In genomic region chr12:108140501-108140900, GRCh38 we compare ENCODE assay signal across 28 cellular contexts. TPM values are rescaled to one million over a fixed set of nuclear protein-coding genes. Genes with fewer than 3 reads are reported as not detected.
"Had no signal": no experiment of that assay in that cellular context is flagged by ENCODE, and none has a peak within 500 bp of the region (broad histone marks: within the 10 kb centered on the region; RNA-seq: fewer than 3 reads in every experiment).

No MANE protein-coding gene starts in this region.

- H3K4me3 Mint-ChIP-seq: dendritic cell treated with granulocyte-macrophage colony-stimulating factor and Interleukin-4, amounts not matched to agents 40 ng/mL and 50 ng/mL, for 4 days; effector memory CD8-positive, alpha-beta T cell had no signal

- H3K36me3 ChIP-seq: esophagus squamous epithelium, gastrocnemius medialis, heart left ventricle, heart right ventricle had no signal

- DNase-seq: cortex of kidney; dermis blood vessel endothelial cell; effector CD4-positive, alpha-beta T cell; effector CD8-positive, alpha-beta T cell; effector memory CD4-positive, alpha-beta T cell; effector memory CD8-positive, alpha-beta T cell; erythroblast; esophagus squamous epithelium; foreskin fibroblast; foreskin keratinocyte; foreskin melanocyte; gastrocnemius medialis; glutamatergic neuron; head of caudate nucleus; heart left ventricle; heart right ventricle had no signal

- H3K9me3 ChIP-seq: esophagus muscularis mucosa, esophagus squamous epithelium, gastrocnemius medialis, gastroesophageal sphincter, heart left ventricle, heart right ventricle had no signal

- ATAC-seq: effector memory CD8-positive, alpha-beta T cell; esophagus mucosa; foreskin keratinocyte; gastrocnemius medialis; gastroesophageal sphincter; heart left ventricle; heart right ventricle had no signal

- H3K9me3 Mint-ChIP-seq: dendritic cell treated with granulocyte-macrophage colony-stimulating factor and Interleukin-4, amounts not matched to agents 40 ng/mL and 50 ng/mL, for 4 days; effector memory CD8-positive, alpha-beta T cell had no signal

- H3K27ac ChIP-seq: coronary artery, epithelial cell of prostate, esophagus squamous epithelium, foreskin keratinocyte, gastrocnemius medialis, heart left ventricle, heart right ventricle had no signal

- H3K4me1 ChIP-seq: esophagus squamous epithelium, foreskin keratinocyte, gastrocnemius medialis, heart left ventricle, heart right ventricle had no signal

- H3K4me3 ChIP-seq: coronary artery, esophagus muscularis mucosa, esophagus squamous epithelium, gastrocnemius medialis, gastroesophageal sphincter, heart left ventricle, heart right ventricle had no signal

- H3K27me3 ChIP-seq: esophagus muscularis mucosa, esophagus squamous epithelium, foreskin keratinocyte, gastrocnemius medialis, gastroesophageal sphincter had no signal

- H3K27ac Mint-ChIP-seq: dendritic cell treated with granulocyte-macrophage colony-stimulating factor and Interleukin-4, amounts not matched to agents 40 ng/mL and 50 ng/mL, for 4 days; effector memory CD8-positive, alpha-beta T cell had no signal

RNA-seq across cellular contexts. Expression of gene WSCD2, which starts 11.4 kb away (rescaled TPM):
- total RNA-seq: dermis blood vessel endothelial cell, dermis microvascular lymphatic vessel endothelial cell, endothelial cell of umbilical vein, epithelial cell of proximal tubule, fibroblast of lung, fibroblast of villous mesenchyme, foreskin keratinocyte, glomerular endothelial cell had no signal
- polyA plus RNA-seq: endothelial cell of umbilical vein, fibroblast of lung, foreskin keratinocyte, heart left ventricle had no signal
